In genomic region chr15:73981761-73982222, GRCh38 we compare ENCODE assay signal across 10 cellular contexts. TPM values are rescaled to one million over a fixed set of nuclear protein-coding genes. Genes with fewer than 3 reads are reported as not detected.
DNase-seq lines count a peak whose midpoint lies in the region; ATAC-seq and TF ChIP-seq lines count a peak whose summit lies in the region.
"Had no signal": no experiment of that assay in that cellular context is flagged by ENCODE, and none has a peak within 500 bp of the region (broad histone marks: within the 10 kb centered on the region; RNA-seq: fewer than 3 reads in every experiment).

No MANE protein-coding gene starts in this region.

- no peaks in the 10 kb centered on the region for H3K27me3 Mint-ChIP-seq in activated T-cell treated with anti-CD3 and anti-CD28 coated beads, Interleukin-2, amount 50 U/mL, for 4 hours (ENCODE audit: low read depth)

- DNase-seq in activated T-cell treated with anti-CD3 and anti-CD28 coated beads, Interleukin-2, amount 50 U/mL, for 4 hours, result no peak
- DNase-seq in activated T-cell treated with anti-CD3 and anti-CD28 coated beads for 4 hours, result no peak
- DNase-seq in astrocyte of the spinal cord (ENCODE audit: low read depth, low spot score), result peak; percentile 35
- no peak for DNase-seq in lung (ENCODE audit: low spot score)
- DNase-seq in tibial artery, result no peak
- DNase-seq in NCI-H2227 treated with DMSO at 0.1 percent for 48 hours (lab: John Stamatoyannopoulos, UW), result no peak
- DNase-seq: stimulated activated CD4-positive, alpha-beta T cell treated with anti-CD3 and anti-CD28 coated beads, Interleukin-12 subunit alpha, Interleukin-12 subunit beta, amount 100 ng/mL, for 4 hours had no signal

- peaks cover 37% of the 10 kb centered on the region for H3K4me1 Mint-ChIP-seq in activated T-cell treated with anti-CD3 and anti-CD28 coated beads, Interleukin-2, amount 50 U/mL, for 4 hours (ENCODE audit: low read depth)

- in situ Hi-C loops in astrocyte of the spinal cord (cut with HindIII; ENCODE audit: low sequenced_read_pairs), result no loop called here

- no peak overlapping the region for H3K4me3 ChIP-seq in astrocyte of the spinal cord (ENCODE audit: low read depth, low read length)
- no peak overlapping the region for H3K4me3 ChIP-seq in lung
- no peak overlapping the region for H3K4me3 ChIP-seq in tibial artery

- peak; percentile 41 to 51 for ATAC-seq in activated T-cell treated with anti-CD3 and anti-CD28 coated beads, Interleukin-2, amount 50 U/mL, for 4 hours
- no peak for ATAC-seq in lung (ENCODE audit: insufficient read depth, low FRiP score)
- ATAC-seq in HG03354 (IDR thresholded peaks at IDR 0.05; ENCODE audit: poor library complexity, severe bottlenecking, unreplicated experiment), result no peak
- no peak for ATAC-seq in HG03457 (IDR thresholded peaks at IDR 0.05; ENCODE audit: unreplicated experiment)

- H3K36me3 ChIP-seq in lung (ENCODE audit: control insufficient read depth in 2 of 2, insufficient read depth in 2 of 2, low read length in 2 of 2) (no peaks in the 10 kb centered on the region), tibial artery (peaks cover 0 to 22% (median 9%) of the 10 kb centered on the region in 3 donors)
- H3K36me3 ChIP-seq: BE2C had no signal

- H3K27me3 ChIP-seq in lung (ENCODE audit: control insufficient read depth, insufficient read depth) (no peaks in the 10 kb centered on the region), tibial artery (no peaks in the 10 kb centered on the region)
- H3K27me3 ChIP-seq: BE2C had no signal

- H3K27ac ChIP-seq in lung (ENCODE audit: low read depth in 1 of 2, low read length in 1 of 2) (peak overlapping the region; percentile 82 to 95), tibial artery (peak overlapping the region; percentile 82 to 85)

- intact Hi-C loops in tibial artery (cut with DNase I; ENCODE audit: low total_unique reads), result loop anchor here (5.0 kb wide), 1 partner anchor 341 kb away; no protein-coding TSS in a partner anchor

- H3K9me3 Mint-ChIP-seq in activated T-cell treated with anti-CD3 and anti-CD28 coated beads, Interleukin-2, amount 50 U/mL, for 4 hours, result no peaks in the 10 kb centered on the region

- no peaks in the 10 kb centered on the region for H3K9me3 ChIP-seq in lung (ENCODE audit: control insufficient read depth in 2 of 2, insufficient read depth in 1 of 2, low read length in 1 of 2)
- no peaks in the 10 kb centered on the region for H3K9me3 ChIP-seq in tibial artery
- H3K9me3 ChIP-seq: BE2C had no signal

- peaks cover 18 to 35% of the 10 kb centered on the region in 2 donors for H3K4me1 ChIP-seq in lung (ENCODE audit: control insufficient read depth in 2 of 2, insufficient read depth in 2 of 2, low read length in 2 of 2)
- peaks cover 3 to 42% (median 39%) of the 10 kb centered on the region in 4 donors for H3K4me1 ChIP-seq in tibial artery

- no peak for TF ChIP-seq CTCF in astrocyte of the spinal cord (IDR thresholded peaks at IDR 0.05; ENCODE audit: low read depth, low read length)
- no peak for TF ChIP-seq CTCF in lung (IDR thresholded peaks at IDR 0.05; ENCODE audit: control extremely low read depth, extremely low read depth)
- no peak for TF ChIP-seq CTCF in tibial artery (IDR thresholded peaks at IDR 0.05)

- H3K36me3 Mint-ChIP-seq in activated T-cell treated with anti-CD3 and anti-CD28 coated beads, Interleukin-2, amount 50 U/mL, for 4 hours (ENCODE audit: insufficient read depth), result peaks cover 7% of the 10 kb centered on the region

- 21 to 25% methylated on average over 5 of the region's 5 CpGs for WGBS in lung, 2 donors

- peak overlapping the region; percentile 53 for H3K4me3 Mint-ChIP-seq in activated T-cell treated with anti-CD3 and anti-CD28 coated beads, Interleukin-2, amount 50 U/mL, for 4 hours

RNA-seq across cellular contexts. Expression of gene STOML1, which starts 10.3 kb away (rescaled TPM):
- 10 to 100 TPM; 14.6 to 17.9 (median 16.4) TPM for total RNA-seq in activated T-cell treated with anti-CD3 and anti-CD28 coated beads, Interleukin-2, amount 50 U/mL, for 4 hours
- 10 to 100 TPM; 10.3 to 30.5 TPM for total RNA-seq in lung
- polyA plus RNA-seq in lung, result 10 to 100 TPM; 23.4 to 35.4 TPM

RNA-seq across cellular contexts. Expression of gene PML, which starts 12.7 kb away (rescaled TPM):
- 10 to 100 TPM; 34.9 to 39.1 (median 34.9) TPM for total RNA-seq in activated T-cell treated with anti-CD3 and anti-CD28 coated beads, Interleukin-2, amount 50 U/mL, for 4 hours
- 10 to 100 TPM; 77.5 to 80.5 TPM for total RNA-seq in lung
- polyA plus RNA-seq in lung, result 10 to 100 TPM; 33.9 to 44.2 TPM

RNA-seq across cellular contexts. Expression of gene LOXL1, which starts 55.5 kb away (rescaled TPM):
- 1 to 10 TPM in 1 of 3 donors, under 1 TPM in 2; 0.65 to 1.2 (median 0.81) TPM for total RNA-seq in activated T-cell treated with anti-CD3 and anti-CD28 coated beads, Interleukin-2, amount 50 U/mL, for 4 hours
- 10 to 100 TPM; 13.1 to 25.3 TPM for total RNA-seq in lung
- 10 to 100 TPM in 1 of 2 donors, 1 to 10 TPM in 1; 9.4 to 15.5 TPM for polyA plus RNA-seq in lung

Comparison
In these comparisons a context has a peak if more than half of its experiments do, and no peak if none do; other contexts are left out.
1. ATAC-seq: peak in activated T-cell treated with anti-CD3 and anti-CD28 coated beads, Interleukin-2, amount 50 U/mL, for 4 hours (2 of 2); none in lung (single experiment), HG03354 (single experiment) and HG03457 (single experiment).
2. RNA of gene LOXL1, which starts 55.5 kb away (total RNA-seq): 13.1 to 25.3 TPM in lung; 0.65 to 1.2 TPM in activated T-cell treated with anti-CD3 and anti-CD28 coated beads, Interleukin-2, amount 50 U/mL, for 4 hours; every median in the first group is over 4 times any median in the second.